ENCODE assay signal across 1 cellular context in the genomic region with DNA sequence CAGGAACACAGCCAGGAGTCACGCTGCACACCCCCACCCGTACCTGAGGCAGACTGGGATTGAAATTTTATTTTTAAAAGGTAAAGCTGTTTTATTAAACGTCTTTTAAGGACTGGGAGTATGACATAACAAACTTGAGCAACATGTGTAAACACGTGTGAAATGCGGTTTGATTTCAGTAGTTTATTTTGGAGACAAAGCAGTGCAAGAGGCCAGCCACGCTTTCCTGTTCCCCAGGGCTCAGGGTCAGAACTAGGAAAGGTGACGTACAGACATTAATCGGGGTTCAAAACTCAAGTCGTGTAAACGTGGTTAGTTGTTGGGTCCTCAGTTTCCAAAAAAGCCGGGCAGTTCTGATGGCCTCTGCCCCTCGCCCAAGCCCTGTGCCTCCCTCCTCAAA.
TF ChIP-seq lines count a peak whose summit lies in the region.

No MANE protein-coding gene starts in this region.

TF ChIP-seq in K562, 482 proteins besides CTCF, POLR2A, EP300 and RAD21 (continued from another document):
- TF ChIP-seq, protein P1, sequence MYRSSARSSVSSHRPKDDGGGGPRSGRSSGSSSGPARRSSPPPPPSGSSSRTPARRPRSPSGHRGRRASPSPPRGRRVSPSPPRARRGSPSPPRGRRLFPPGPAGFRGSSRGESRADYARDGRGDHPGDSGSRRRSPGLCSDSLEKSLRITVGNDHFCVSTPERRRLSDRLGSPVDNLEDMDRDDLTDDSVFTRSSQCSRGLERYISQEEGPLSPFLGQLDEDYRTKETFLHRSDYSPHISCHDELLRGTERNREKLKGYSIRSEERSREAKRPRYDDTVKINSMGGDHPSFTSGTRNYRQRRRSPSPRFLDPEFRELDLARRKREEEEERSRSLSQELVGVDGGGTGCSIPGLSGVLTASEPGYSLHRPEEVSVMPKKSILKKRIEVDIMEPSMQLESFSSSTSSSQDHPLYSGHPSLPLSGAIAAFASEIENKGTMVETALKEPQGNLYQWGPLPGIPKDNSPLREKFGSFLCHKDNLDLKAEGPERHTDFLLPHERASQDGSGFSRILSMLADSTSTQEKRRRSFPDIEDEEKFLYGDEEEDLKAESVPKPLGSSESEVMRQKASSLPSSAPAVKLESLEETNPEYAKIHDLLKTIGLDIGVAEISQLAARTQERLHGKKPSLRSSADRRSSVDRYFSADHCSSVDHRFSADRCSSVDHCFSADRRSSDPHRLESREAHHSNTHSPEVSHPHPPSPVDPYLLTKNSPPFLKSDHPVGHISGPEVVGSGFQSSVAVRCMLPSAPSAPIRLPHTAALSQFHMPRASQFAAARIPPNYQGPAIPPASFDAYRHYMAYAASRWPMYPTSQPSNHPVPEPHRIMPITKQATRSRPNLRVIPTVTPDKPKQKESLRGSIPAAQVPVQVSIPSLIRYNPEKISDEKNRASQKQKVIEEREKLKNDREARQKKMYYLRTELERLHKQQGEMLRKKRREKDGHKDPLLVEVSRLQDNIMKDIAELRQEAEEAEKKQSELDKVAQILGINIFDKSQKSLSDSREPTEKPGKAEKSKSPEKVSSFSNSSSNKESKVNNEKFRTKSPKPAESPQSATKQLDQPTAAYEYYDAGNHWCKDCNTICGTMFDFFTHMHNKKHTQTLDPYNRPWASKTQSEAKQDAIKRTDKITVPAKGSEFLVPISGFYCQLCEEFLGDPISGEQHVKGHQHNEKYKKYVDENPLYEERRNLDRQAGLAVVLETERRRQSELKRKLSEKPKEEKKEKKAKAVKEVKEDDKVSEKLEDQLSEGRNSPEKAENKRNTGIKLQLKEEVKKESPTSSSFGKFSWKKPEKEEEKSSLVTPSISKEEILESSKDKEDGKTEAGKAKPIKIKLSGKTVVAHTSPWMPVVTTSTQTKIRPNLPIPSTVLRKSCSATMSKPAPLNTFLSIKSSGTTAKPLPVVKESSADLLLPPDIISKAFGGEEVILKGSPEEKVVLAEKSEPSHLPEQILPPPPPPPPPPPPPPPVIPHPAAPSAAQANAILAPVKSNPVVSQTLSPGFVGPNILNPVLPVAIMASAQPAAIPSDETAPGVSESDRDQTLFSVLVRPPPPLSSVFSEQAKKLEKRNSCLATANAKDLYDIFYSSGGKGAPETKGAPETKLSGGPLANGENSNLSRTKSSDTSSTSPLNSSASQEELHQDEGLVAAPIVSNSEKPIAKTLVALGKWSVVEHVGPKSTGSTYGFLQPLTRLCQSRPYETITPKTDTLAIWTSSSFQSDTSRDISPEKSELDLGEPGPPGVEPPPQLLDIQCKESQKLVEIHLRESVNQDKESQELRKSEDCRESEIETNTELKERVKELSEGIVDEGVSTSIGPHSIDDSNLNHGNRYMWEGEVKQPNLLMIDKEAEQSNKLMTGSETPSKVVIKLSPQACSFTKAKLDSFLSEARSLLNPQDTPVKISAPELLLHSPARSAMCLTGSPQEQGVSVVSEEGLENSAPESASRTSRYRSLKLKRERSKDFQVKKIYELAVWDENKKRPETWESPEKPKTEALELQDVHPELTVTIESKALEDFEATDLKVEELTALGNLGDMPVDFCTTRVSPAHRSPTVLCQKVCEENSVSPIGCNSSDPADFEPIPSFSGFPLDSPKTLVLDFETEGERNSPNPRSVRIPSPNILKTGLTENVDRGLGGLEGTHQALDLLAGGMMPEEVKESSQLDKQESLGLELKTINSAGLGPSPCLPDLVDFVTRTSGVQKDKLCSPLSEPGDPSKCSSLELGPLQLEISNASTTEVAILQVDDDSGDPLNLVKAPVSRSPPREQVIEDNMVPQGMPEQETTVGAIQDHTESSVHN (IDR thresholded peaks at IDR 0.05; ENCODE audit: borderline replicate concordance in 1 of 2, low read depth in 1 of 2), result no peak
- TF ChIP-seq BRD4 (IDR thresholded peaks at IDR 0.05) (no peak), NFATC3 (IDR thresholded peaks at IDR 0.05) (no peak), STAT5A (IDR thresholded peaks at IDR 0.05; ENCODE audit: borderline replicate concordance, low read length) (no peak), CREM (IDR thresholded peaks at IDR 0.05; ENCODE audit: low read depth) (no peak), ZNF76 (CRISPR knock-in tag; IDR thresholded peaks at IDR 0.05; ENCODE audit: borderline replicate concordance) (no peak), STAT5B (CRISPR knock-in tag; IDR thresholded peaks at IDR 0.05) (no peak), SP2 (IDR thresholded peaks at IDR 0.05; ENCODE audit: extremely low read depth, low read depth, low read length, poor library complexity, severe bottlenecking) (no peak), BACH1 (tag; IDR thresholded peaks at IDR 0.05) (no peak), PTTG1 (tag; IDR thresholded peaks at IDR 0.05; ENCODE audit: low read depth) (no peak), ZNF57 (CRISPR knock-in tag; IDR thresholded peaks at IDR 0.05) (no peak)
- TF ChIP-seq, protein P2, sequence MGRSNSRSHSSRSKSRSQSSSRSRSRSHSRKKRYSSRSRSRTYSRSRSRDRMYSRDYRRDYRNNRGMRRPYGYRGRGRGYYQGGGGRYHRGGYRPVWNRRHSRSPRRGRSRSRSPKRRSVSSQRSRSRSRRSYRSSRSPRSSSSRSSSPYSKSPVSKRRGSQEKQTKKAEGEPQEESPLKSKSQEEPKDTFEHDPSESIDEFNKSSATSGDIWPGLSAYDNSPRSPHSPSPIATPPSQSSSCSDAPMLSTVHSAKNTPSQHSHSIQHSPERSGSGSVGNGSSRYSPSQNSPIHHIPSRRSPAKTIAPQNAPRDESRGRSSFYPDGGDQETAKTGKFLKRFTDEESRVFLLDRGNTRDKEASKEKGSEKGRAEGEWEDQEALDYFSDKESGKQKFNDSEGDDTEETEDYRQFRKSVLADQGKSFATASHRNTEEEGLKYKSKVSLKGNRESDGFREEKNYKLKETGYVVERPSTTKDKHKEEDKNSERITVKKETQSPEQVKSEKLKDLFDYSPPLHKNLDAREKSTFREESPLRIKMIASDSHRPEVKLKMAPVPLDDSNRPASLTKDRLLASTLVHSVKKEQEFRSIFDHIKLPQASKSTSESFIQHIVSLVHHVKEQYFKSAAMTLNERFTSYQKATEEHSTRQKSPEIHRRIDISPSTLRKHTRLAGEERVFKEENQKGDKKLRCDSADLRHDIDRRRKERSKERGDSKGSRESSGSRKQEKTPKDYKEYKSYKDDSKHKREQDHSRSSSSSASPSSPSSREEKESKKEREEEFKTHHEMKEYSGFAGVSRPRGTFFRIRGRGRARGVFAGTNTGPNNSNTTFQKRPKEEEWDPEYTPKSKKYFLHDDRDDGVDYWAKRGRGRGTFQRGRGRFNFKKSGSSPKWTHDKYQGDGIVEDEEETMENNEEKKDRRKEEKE (IDR thresholded peaks at IDR 0.05; ENCODE audit: borderline replicate concordance in 1 of 2, control insufficient read depth in 1 of 2, low read depth in 2 of 2, low read length in 1 of 2), result no peak
- TF ChIP-seq, protein P3, sequence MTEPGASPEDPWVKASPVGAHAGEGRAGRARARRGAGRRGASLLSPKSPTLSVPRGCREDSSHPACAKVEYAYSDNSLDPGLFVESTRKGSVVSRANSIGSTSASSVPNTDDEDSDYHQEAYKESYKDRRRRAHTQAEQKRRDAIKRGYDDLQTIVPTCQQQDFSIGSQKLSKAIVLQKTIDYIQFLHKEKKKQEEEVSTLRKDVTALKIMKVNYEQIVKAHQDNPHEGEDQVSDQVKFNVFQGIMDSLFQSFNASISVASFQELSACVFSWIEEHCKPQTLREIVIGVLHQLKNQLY (CRISPR knock-in tag; conservative IDR thresholded peaks at IDR 0.05), result no peak
